In the genomic region with DNA sequence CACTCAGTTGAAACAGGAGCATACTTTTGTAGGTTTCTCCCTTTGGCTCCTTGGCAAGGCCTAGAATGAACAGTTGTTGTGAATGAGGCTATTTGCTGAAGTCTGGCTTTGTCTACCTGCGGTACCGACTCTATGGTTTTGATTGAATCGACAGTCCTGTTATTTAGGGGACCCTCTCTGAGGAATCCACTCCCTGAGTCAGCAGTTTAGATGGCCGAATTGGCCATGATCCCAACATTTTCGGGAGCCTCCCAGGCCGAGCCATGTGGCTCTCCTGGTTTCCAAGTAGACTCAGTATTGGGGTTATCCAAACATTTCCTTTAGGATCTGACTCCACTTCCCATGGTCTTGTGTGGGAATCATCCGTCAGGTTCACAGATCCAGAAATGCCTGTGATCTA, we compare ENCODE assay signal across 9 cellular contexts.
"Had no signal": no experiment of that assay in that cellular context is flagged by ENCODE, and none has a peak within 500 bp of the region (broad histone marks: within the 10 kb centered on the region; RNA-seq: fewer than 3 reads in every experiment).

No MANE protein-coding gene starts in this region.

- H3K9ac ChIP-seq: GM23248, KMS-11 had no signal

- ATAC-seq: HCT116 had no signal

- H3K27ac ChIP-seq: GM23248, KMS-11 had no signal

- H2AFZ ChIP-seq: GM23248 had no signal

- H3K4me2 ChIP-seq: KMS-11 had no signal

- H3K36me3 ChIP-seq: HAP-1 had no signal

- H3K9me3 ChIP-seq: HAP-1 had no signal

- H3K4me3 ChIP-seq: GM23248, HAP-1 had no signal

- DNase-seq: GM23248, GOT3, H7, HFFc6, Karpas-422, KBM-7 had no signal
